8 cellular contexts compared by ENCODE assay signal in the genomic region with DNA sequence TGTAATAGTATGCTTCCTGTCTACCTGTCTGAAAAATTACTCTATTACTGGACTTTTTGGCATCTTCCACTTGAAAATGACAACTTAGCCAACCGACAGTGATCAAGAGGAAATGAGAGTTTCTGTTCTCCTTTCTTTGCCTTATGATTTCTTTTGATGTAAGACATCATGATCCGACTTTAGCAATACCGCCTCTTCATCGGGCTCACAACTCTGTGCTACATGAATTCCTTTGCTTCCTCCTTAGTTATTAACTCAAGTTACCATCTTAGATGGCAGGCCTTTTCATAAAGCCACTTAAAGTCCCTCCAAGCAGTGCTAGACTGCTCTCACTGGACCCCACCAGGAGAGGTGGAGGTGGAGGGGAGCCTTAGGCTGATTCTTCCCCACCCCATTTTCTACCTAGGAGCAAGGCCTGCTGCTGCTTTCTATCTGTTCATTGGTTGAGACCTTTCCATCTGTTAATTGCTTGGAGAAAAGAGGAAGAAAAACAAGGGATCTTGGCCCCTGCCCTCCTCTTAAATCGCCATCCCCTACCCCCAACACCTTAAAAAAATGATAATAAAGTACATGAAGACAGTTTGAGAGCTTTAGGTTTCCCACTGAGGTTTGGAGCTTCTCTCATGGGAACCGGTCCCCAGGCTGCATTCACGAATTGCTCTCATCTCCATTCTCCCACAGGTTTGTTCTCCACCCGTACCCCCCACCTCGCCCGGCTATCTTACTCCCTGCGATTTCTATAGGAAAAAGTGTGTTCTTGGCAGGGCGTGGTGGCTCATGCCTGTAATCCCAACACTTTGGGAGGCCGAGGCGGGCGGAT. TPM values are rescaled to one million over a fixed set of nuclear protein-coding genes. Genes with fewer than 3 reads are reported as not detected.
DNase-seq lines count a peak whose midpoint lies in the region; ATAC-seq, FAIRE-seq and TF ChIP-seq lines count a peak whose summit lies in the region.

No MANE protein-coding gene starts in this region.

- no peaks in the 10 kb centered on the region for H3K9me3 Mint-ChIP-seq in activated T-cell treated with anti-CD3 and anti-CD28 coated beads, Interleukin-2, amount 50 U/mL, for 24 hours
- H3K9me3 Mint-ChIP-seq in activated B cell treated with CpG ODN at 0.5 μM for 24 hours = no peaks in the 10 kb centered on the region

- peaks cover 44% of the 10 kb centered on the region for H3K79me1 ChIP-seq in trophoblast cell (ENCODE audit: low read length)

- peak overlapping the region; percentile 99 for H4K91ac ChIP-seq in trophoblast cell (ENCODE audit: low read depth, low read length)

- CTCF ChIA-PET in activated B cell treated with CpG ODN at 0.5 μM for 24 hours (lab: Charles Lee) = interaction anchor here (1.4 to 2.1 kb wide), 3 partner anchors 9 to 94 kb away, joined by 3 to 7 read pairs (median 4); no protein-coding TSS in a partner anchor

- H3K9me3 ChIP-seq in trophoblast cell (ENCODE audit: insufficient read depth, low read depth, low read length) = no peaks in the 10 kb centered on the region

- peak overlapping the region; percentile 98 for H2BK120ac ChIP-seq in trophoblast cell (ENCODE audit: insufficient read depth, low read length, poor library complexity)

- no peak overlapping the region for H2AFZ ChIP-seq in trophoblast cell (ENCODE audit: insufficient read depth, low read length, poor library complexity)

- H3K18ac ChIP-seq in trophoblast cell (ENCODE audit: low read length) = peak overlapping the region; percentile 92

- no peak overlapping the region for H3K9ac ChIP-seq in trophoblast cell (ENCODE audit: low read length)

- peak overlapping the region; percentile 100 for H2BK12ac ChIP-seq in trophoblast cell (ENCODE audit: low read length)

- H3K27me3 Mint-ChIP-seq in activated T-cell treated with anti-CD3 and anti-CD28 coated beads, Interleukin-2, amount 50 U/mL, for 24 hours = no peaks in the 10 kb centered on the region
- no peaks in the 10 kb centered on the region for H3K27me3 Mint-ChIP-seq in activated B cell treated with CpG ODN at 0.5 μM for 24 hours

- peak overlapping the region; percentile 96 for H3K27ac ChIP-seq in trophoblast cell (ENCODE audit: low read depth, low read length)

- H2AK5ac ChIP-seq in trophoblast cell (ENCODE audit: low read length) = peak overlapping the region; percentile 99

- H3K4ac ChIP-seq in trophoblast cell (ENCODE audit: low read depth, low read length) = peak overlapping the region; percentile 80

- no CpG with 5 or more reads among the region's 15 CpGs for WGBS in trophoblast cell (ENCODE audit: extremely low coverage, insufficient coverage, insufficient read length)

- no peak for TF ChIP-seq CTCF in activated B cell treated with CpG ODN at 0.5 μM for 24 hours (IDR thresholded peaks at IDR 0.05)

- intact Hi-C loops in activated B cell treated with CpG ODN at 0.5 μM for 24 hours (cut with micrococcal nuclease) = loop anchor here (1.0 kb wide), 4 partner anchors 9 to 56 kb away; a partner anchor contains a TSS

- H3K4me1 Mint-ChIP-seq in activated T-cell treated with anti-CD3 and anti-CD28 coated beads, Interleukin-2, amount 50 U/mL, for 24 hours (ENCODE audit: low read depth) = peaks cover 69% of the 10 kb centered on the region
- H3K4me1 Mint-ChIP-seq in activated B cell treated with CpG ODN at 0.5 μM for 24 hours = peaks cover 76% of the 10 kb centered on the region

- H3K4me1 ChIP-seq in trophoblast cell (ENCODE audit: control insufficient read depth in 1 of 2, insufficient read depth in 2 of 2, low read length in 2 of 2) = peaks cover 20 to 36% of the 10 kb centered on the region in 2 experiments

- POLR2A ChIA-PET in activated B cell treated with CpG ODN at 0.5 μM for 24 hours (lab: Charles Lee) = interaction anchor here (0.7 to 6.0 kb wide), 4 partner anchors 9 to 55 kb away, joined by 3 to 32 read pairs (median 9); a partner anchor contains a TSS

- no peak overlapping the region for H3K23ac ChIP-seq in trophoblast cell (ENCODE audit: low read length)

- peak; percentile 59 for ATAC-seq in HG03039 (IDR thresholded peaks at IDR 0.05; ENCODE audit: unreplicated experiment)
- peak; percentile 76 for ATAC-seq in activated B cell treated with CpG ODN at 0.5 μM for 24 hours (ENCODE audit: low read depth)

- H3K4me2 ChIP-seq in trophoblast cell (ENCODE audit: low read length) = no peak overlapping the region

- peak overlapping the region; percentile 98 for H3K14ac ChIP-seq in trophoblast cell (ENCODE audit: low read length)

- DNase-seq in activated T-cell treated with anti-CD3 and anti-CD28 coated beads, Interleukin-2, amount 50 U/mL, for 24 hours = no peak
- no peak for DNase-seq in activated T-cell treated with anti-CD3 and anti-CD28 coated beads, Interleukin-2, amount 50 U/mL, for 1 hour
- DNase-seq in activated B cell treated with CpG ODN at 0.5 μM for 24 hours (peak; percentile 31), trophoblast cell (peak in 1 of 2 donors; percentile 9), DMS79 treated with DMSO at 0.1 percent for 48 hours (lab: John Stamatoyannopoulos, UW) (no peak), H54 (ENCODE audit: insufficient read length, low spot score) (no peak), dermis blood vessel endothelial cell (no peak)

- H2BK5ac ChIP-seq in trophoblast cell (ENCODE audit: low read depth, low read length, poor library complexity) = peak overlapping the region; percentile 28

- no peaks in the 10 kb centered on the region for H3K36me3 Mint-ChIP-seq in activated T-cell treated with anti-CD3 and anti-CD28 coated beads, Interleukin-2, amount 50 U/mL, for 24 hours (ENCODE audit: low read depth)
- H3K36me3 Mint-ChIP-seq in activated B cell treated with CpG ODN at 0.5 μM for 24 hours (ENCODE audit: low read depth) = no peaks in the 10 kb centered on the region

- peak overlapping the region; percentile 36 for H3K4me3 Mint-ChIP-seq in activated T-cell treated with anti-CD3 and anti-CD28 coated beads, Interleukin-2, amount 50 U/mL, for 24 hours
- peak overlapping the region; percentile 67 for H3K4me3 Mint-ChIP-seq in activated B cell treated with CpG ODN at 0.5 μM for 24 hours

- no peaks in the 10 kb centered on the region for H3K36me3 ChIP-seq in trophoblast cell (ENCODE audit: control insufficient read depth in 1 of 2, insufficient read depth in 2 of 2, low read length in 2 of 2)

- no peaks in the 10 kb centered on the region for H3K27me3 ChIP-seq in trophoblast cell (ENCODE audit: insufficient read depth, low read length)

- H4K8ac ChIP-seq in trophoblast cell (ENCODE audit: low read depth, low read length) = peak overlapping the region; percentile 78

- no peak for FAIRE-seq in H54 (lab: Jason Lieb, UNC)

- peak overlapping the region; percentile 88 for H3K27ac Mint-ChIP-seq in activated T-cell treated with anti-CD3 and anti-CD28 coated beads, Interleukin-2, amount 50 U/mL, for 24 hours
- peak overlapping the region; percentile 95 for H3K27ac Mint-ChIP-seq in activated B cell treated with CpG ODN at 0.5 μM for 24 hours

- H4K12ac ChIP-seq in trophoblast cell (ENCODE audit: low read depth, low read length) = peak overlapping the region; percentile 65

- TF ChIP-seq POLR2A in H54 (IDR thresholded peaks at IDR 0.05; ENCODE audit: low read depth, low read length) = no peak

- H3K4me3 ChIP-seq in trophoblast cell (ENCODE audit: low read depth, low read length) = no peak overlapping the region

- H3K79me2 ChIP-seq in trophoblast cell (ENCODE audit: control insufficient read depth, insufficient read depth, low read length, poor library complexity) = peaks cover 10% of the 10 kb centered on the region

RNA-seq across cellular contexts. Expression of a gene that starts 21.6 kb away (rescaled TPM):
- 73.2 and 78.9 TPM in 2 replicates for total RNA-seq in activated B cell treated with CpG ODN at 0.5 μM for 24 hours
- 53.0 and 56.6 TPM in 2 replicates for polyA plus RNA-seq in trophoblast cell (2013)
- total RNA-seq in dermis blood vessel endothelial cell = 78.8 and 117 TPM in 2 replicates

RNA-seq across cellular contexts. Expression of a gene that starts 55.8 kb away (rescaled TPM):
- total RNA-seq in activated B cell treated with CpG ODN at 0.5 μM for 24 hours = 6.8 and 8.0 TPM in 2 replicates
- polyA plus RNA-seq in trophoblast cell (2013) = 141 and 153 TPM in 2 replicates
- total RNA-seq in dermis blood vessel endothelial cell = 12.4 and 19.4 TPM in 2 replicates
